ENCODE assay signal across 1 cellular context in the genomic region with DNA sequence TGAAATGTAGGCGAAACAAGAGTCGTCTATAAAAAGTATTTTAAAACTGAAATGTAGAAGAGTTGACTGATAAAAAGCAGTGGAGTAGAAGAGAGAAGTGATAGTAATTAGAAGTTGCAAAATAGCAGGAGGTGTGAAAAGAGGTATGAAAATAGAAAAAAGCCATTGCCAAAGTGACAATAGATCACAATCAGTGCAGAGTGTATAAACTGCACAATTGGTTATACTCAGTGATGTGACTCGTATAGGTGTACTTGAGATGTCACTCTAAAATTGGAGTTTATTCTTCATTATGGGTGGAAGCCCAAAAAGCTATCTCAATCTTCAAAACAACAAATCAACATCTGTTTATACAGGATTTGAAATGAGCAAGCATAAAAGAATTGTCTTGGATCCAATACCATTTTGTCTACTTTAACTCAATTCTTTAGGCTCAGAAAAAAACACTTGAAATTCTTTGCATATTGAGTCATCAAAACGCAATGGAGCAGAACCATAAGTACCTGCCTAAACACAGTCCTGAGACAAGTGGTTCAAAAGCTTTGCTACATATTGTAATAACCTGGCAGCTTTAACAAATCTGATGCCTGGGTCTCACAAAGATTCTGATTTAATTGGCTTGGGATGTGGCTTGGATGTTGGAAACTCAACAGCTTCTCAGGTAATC.
A peak's percentile ranks its signal among the peaks of the same experiment; 100 is the strongest.
TF ChIP-seq lines count a peak whose summit lies in the region.

No MANE protein-coding gene starts in this region.

TF ChIP-seq in HEK293, 187 proteins besides CTCF, POLR2A, EP300 and RAD21 (continued from another document):
- TF ChIP-seq PRDM1 (tag by site-specific recombination; IDR thresholded peaks at IDR 0.05) (0 out of 2 replicates have a peak, but pooled peaks have one; percentile 5), ZNF560 (tag by site-specific recombination; IDR thresholded peaks at IDR 0.05; ENCODE audit: borderline replicate concordance) (no peak), BCL11A (tag by site-specific recombination; IDR thresholded peaks at IDR 0.05; ENCODE audit: low read depth) (peak; percentile 61), ZNF596 (tag by site-specific recombination; IDR thresholded peaks at IDR 0.05) (no peak), SCRT2 (tag by site-specific recombination; IDR thresholded peaks at IDR 0.05) (peak; percentile 17; the same call in 1 of the 2 replicates), ZNF184 (tag by site-specific recombination; IDR thresholded peaks at IDR 0.05) (0 out of 2 replicates have a peak, but pooled peaks have one; percentile 57), ZNF561 (tag by site-specific recombination; IDR thresholded peaks at IDR 0.05; ENCODE audit: borderline replicate concordance) (no peak), ZNF549 (tag by site-specific recombination; IDR thresholded peaks at IDR 0.05) (peak; percentile 53; the same call in 1 of the 2 replicates), GFI1B (tag by site-specific recombination; IDR thresholded peaks at IDR 0.05) (peak; percentile 98), YY1 (tag by site-specific recombination; IDR thresholded peaks at IDR 0.05) (no peak), SP7 (tag by site-specific recombination; IDR thresholded peaks at IDR 0.05) (peak; percentile 78), KLF8 (tag by site-specific recombination; IDR thresholded peaks at IDR 0.05) (peak; percentile 68), ZNF521 (tag by site-specific recombination; IDR thresholded peaks at IDR 0.05) (no peak), ZNF629 (tag by site-specific recombination; IDR thresholded peaks at IDR 0.05) (peak; percentile 79), EGR2 (tag by site-specific recombination; IDR thresholded peaks at IDR 0.05; ENCODE audit: low read depth) (no peak), ZNF514 (tag by site-specific recombination; IDR thresholded peaks at IDR 0.05) (no peak), ZNF112 (tag by site-specific recombination; IDR thresholded peaks at IDR 0.05) (no peak), ZNF366 (tag by site-specific recombination; conservative IDR thresholded peaks at IDR 0.05) (peak; percentile 80)
- TF ChIP-seq, protein P1, sequence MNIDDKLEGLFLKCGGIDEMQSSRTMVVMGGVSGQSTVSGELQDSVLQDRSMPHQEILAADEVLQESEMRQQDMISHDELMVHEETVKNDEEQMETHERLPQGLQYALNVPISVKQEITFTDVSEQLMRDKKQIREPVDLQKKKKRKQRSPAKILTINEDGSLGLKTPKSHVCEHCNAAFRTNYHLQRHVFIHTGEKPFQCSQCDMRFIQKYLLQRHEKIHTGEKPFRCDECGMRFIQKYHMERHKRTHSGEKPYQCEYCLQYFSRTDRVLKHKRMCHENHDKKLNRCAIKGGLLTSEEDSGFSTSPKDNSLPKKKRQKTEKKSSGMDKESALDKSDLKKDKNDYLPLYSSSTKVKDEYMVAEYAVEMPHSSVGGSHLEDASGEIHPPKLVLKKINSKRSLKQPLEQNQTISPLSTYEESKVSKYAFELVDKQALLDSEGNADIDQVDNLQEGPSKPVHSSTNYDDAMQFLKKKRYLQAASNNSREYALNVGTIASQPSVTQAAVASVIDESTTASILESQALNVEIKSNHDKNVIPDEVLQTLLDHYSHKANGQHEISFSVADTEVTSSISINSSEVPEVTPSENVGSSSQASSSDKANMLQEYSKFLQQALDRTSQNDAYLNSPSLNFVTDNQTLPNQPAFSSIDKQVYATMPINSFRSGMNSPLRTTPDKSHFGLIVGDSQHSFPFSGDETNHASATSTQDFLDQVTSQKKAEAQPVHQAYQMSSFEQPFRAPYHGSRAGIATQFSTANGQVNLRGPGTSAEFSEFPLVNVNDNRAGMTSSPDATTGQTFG (tag by site-specific recombination; IDR thresholded peaks at IDR 0.05; ENCODE audit: borderline replicate concordance): no peak
- TF ChIP-seq, protein P2, sequence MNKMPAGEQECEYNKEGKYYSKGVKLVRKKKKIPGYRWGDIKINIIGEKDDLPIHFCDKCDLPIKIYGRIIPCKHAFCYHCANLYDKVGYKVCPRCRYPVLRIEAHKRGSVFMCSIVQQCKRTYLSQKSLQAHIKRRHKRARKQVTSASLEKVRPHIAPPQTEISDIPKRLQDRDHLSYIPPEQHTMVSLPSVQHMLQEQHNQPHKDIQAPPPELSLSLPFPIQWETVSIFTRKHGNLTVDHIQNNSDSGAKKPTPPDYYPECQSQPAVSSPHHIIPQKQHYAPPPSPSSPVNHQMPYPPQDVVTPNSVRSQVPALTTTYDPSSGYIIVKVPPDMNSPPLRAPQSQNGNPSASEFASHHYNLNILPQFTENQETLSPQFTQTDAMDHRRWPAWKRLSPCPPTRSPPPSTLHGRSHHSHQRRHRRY (tag by site-specific recombination; IDR thresholded peaks at IDR 0.05): no peak
- TF ChIP-seq, protein P3, sequence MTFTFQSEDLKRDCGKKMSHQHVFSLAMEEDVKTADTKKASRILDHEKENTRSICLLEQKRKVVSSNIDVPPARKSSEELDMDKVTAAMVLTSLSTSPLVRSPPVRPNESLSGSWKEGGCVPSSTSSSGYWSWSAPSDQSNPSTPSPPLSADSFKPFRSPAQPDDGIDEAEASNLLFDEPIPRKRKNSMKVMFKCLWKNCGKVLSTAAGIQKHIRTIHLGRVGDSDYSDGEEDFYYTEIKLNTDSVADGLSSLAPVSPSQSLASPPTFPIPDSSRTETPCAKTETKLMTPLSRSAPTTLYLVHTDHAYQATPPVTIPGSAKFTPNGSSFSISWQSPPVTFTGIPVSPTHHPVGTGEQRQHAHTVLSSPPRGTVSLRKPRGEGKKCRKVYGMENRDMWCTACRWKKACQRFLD (tag by site-specific recombination; IDR thresholded peaks at IDR 0.05): no peak
- TF ChIP-seq, protein P4, sequence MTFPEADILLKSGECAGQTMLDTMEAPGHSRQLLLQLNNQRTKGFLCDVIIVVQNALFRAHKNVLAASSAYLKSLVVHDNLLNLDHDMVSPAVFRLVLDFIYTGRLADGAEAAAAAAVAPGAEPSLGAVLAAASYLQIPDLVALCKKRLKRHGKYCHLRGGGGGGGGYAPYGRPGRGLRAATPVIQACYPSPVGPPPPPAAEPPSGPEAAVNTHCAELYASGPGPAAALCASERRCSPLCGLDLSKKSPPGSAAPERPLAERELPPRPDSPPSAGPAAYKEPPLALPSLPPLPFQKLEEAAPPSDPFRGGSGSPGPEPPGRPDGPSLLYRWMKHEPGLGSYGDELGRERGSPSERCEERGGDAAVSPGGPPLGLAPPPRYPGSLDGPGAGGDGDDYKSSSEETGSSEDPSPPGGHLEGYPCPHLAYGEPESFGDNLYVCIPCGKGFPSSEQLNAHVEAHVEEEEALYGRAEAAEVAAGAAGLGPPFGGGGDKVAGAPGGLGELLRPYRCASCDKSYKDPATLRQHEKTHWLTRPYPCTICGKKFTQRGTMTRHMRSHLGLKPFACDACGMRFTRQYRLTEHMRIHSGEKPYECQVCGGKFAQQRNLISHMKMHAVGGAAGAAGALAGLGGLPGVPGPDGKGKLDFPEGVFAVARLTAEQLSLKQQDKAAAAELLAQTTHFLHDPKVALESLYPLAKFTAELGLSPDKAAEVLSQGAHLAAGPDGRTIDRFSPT (tag by site-specific recombination; IDR thresholded peaks at IDR 0.05): peak; percentile 41; the same call in 1 of the 2 replicates
- TF ChIP-seq, protein P5, sequence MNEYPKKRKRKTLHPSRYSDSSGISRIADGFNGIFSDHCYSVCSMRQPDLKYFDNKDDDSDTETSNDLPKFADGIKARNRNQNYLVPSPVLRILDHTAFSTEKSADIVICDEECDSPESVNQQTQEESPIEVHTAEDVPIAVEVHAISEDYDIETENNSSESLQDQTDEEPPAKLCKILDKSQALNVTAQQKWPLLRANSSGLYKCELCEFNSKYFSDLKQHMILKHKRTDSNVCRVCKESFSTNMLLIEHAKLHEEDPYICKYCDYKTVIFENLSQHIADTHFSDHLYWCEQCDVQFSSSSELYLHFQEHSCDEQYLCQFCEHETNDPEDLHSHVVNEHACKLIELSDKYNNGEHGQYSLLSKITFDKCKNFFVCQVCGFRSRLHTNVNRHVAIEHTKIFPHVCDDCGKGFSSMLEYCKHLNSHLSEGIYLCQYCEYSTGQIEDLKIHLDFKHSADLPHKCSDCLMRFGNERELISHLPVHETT (tag by site-specific recombination; IDR thresholded peaks at IDR 0.05): 0 out of 2 replicates have a peak, but pooled peaks have one; percentile 54
- TF ChIP-seq, protein P6, sequence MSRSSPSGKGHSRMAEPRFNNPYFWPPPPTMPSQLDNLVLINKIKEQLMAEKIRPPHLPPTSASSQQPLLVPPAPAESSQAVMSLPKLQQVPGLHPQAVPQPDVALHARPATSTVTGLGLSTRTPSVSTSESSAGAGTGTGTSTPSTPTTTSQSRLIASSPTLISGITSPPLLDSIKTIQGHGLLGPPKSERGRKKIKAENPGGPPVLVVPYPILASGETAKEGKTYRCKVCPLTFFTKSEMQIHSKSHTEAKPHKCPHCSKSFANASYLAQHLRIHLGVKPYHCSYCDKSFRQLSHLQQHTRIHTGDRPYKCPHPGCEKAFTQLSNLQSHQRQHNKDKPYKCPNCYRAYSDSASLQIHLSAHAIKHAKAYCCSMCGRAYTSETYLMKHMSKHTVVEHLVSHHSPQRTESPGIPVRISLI (tag by site-specific recombination; IDR thresholded peaks at IDR 0.05): peak; percentile 80
- TF ChIP-seq, protein P7, sequence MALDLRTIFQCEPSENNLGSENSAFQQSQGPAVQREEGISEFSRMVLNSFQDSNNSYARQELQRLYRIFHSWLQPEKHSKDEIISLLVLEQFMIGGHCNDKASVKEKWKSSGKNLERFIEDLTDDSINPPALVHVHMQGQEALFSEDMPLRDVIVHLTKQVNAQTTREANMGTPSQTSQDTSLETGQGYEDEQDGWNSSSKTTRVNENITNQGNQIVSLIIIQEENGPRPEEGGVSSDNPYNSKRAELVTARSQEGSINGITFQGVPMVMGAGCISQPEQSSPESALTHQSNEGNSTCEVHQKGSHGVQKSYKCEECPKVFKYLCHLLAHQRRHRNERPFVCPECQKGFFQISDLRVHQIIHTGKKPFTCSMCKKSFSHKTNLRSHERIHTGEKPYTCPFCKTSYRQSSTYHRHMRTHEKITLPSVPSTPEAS (tag by site-specific recombination; IDR thresholded peaks at IDR 0.05): no peak
- TF ChIP-seq, protein P8, sequence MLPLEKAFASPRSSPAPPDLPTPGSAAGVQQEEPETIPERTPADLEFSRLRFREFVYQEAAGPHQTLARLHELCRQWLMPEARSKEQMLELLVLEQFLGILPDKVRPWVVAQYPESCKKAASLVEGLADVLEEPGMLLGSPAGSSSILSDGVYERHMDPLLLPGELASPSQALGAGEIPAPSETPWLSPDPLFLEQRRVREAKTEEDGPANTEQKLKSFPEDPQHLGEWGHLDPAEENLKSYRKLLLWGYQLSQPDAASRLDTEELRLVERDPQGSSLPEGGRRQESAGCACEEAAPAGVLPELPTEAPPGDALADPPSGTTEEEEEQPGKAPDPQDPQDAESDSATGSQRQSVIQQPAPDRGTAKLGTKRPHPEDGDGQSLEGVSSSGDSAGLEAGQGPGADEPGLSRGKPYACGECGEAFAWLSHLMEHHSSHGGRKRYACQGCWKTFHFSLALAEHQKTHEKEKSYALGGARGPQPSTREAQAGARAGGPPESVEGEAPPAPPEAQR (tag by site-specific recombination; IDR thresholded peaks at IDR 0.05): no peak
